In the genomic region with DNA sequence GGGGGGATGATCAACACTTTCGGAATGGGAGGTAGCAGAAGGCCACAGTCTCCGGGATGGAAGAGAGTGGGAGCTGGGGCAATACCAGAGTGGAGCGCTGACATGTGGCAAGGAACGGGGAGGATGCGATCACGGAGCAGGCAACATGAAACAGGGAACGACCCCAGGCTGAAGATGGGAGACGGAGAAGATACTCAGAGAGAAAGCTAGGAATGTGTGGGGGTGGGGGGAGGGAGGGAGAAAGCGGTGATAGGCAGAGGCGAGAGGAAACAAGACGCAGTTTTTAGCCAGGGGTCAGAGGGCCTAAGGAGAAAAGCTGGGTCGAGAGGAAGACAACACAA, we compare ENCODE assay signal across 9 cellular contexts. TPM values are rescaled to one million over a fixed set of nuclear protein-coding genes. Genes with fewer than 3 reads are reported as not detected.
A peak's percentile ranks its signal among the peaks of the same experiment; 100 is the strongest.
DNase-seq lines count a peak whose midpoint lies in the region; ATAC-seq and TF ChIP-seq lines count a peak whose summit lies in the region.
"Had no signal": no experiment of that assay in that cellular context is flagged by ENCODE, and none has a peak within 500 bp of the region (broad histone marks: within the 10 kb centered on the region; RNA-seq: fewer than 3 reads in every experiment).

No MANE protein-coding gene starts in this region.

- peak; percentile 8 for DNase-seq in activated CD4-positive, alpha-beta T cell treated with anti-CD3 and anti-CD28 coated beads for 48 hours
- no peak for DNase-seq in activated CD4-positive, alpha-beta T cell treated with anti-CD3 and anti-CD28 coated beads, Interleukin-2, amount 50 U/mL, for 1 hour
- DNase-seq in HuH-7 (ENCODE audit: low spot score) (peak; percentile 26), MCF 10A (ENCODE audit: unreplicated experiment) (peak; percentile 51), left colon (peak in 1 of 2 donors; percentile 27), upper lobe of left lung (peak in 1 of 2 donors; percentile 30), NOMO-1 treated with dmso at 0.1 percent for 144 hours (lab: John Stamatoyannopoulos, UW; ENCODE audit: unreplicated experiment) (no peak)

- no peak for TF ChIP-seq CTCF in MCF 10A (IDR thresholded peaks at IDR 0.05; ENCODE audit: unreplicated experiment)
- no peak for TF ChIP-seq CTCF in upper lobe of left lung (IDR thresholded peaks at IDR 0.05)

- POLR2A ChIA-PET in MCF 10A (lab: Yijun Ruan, JAX): interaction anchor here (0.6 to 5.1 kb wide), 23 partner anchors 10 to 1966 kb away, joined by 3 to 32 read pairs (median 6); no protein-coding TSS in a partner anchor

- CTCF ChIA-PET in MCF 10A (lab: Yijun Ruan, JAX): interaction anchor here (1.0 to 7.4 kb wide), 8 partner anchors 9 to 284 kb away, joined by 3 to 61 read pairs (median 3); no protein-coding TSS in a partner anchor

- H3K27ac Mint-ChIP-seq in MCF 10A (ENCODE audit: low read depth, unreplicated experiment): no peak overlapping the region

- ATAC-seq in left colon (peak; percentile 26), upper lobe of left lung (ENCODE audit: low FRiP score in 2 of 2) (peak; percentile 6 to 28), HG03108 (IDR thresholded peaks at IDR 0.05; ENCODE audit: unreplicated experiment) (no peak)

- H3K27me3 ChIP-seq in upper lobe of left lung: no peaks in the 10 kb centered on the region

- peaks cover 25 to 35% (median 28%) of the 10 kb centered on the region in 4 donors for H3K4me1 ChIP-seq in upper lobe of left lung

- BruUV-seq in MCF 10A (replicated peaks; lab: Mats Ljungman, UMichigan): no TSS peak

- WGBS in upper lobe of left lung, 2 donors: 0 to 1% methylated on average over 12 of the region's 12 CpGs

- H3K9me3 Mint-ChIP-seq in MCF 10A (ENCODE audit: unreplicated experiment): no peaks in the 10 kb centered on the region
- H3K9me3 Mint-ChIP-seq: central memory CD8-positive, alpha-beta T cell had no signal

- no peak overlapping the region for H3K4me3 Mint-ChIP-seq in MCF 10A (ENCODE audit: unreplicated experiment)
- H3K4me3 Mint-ChIP-seq: central memory CD8-positive, alpha-beta T cell had no signal

- no peak for TF ChIP-seq EP300 in upper lobe of left lung (IDR thresholded peaks at IDR 0.05)

- H3K27ac ChIP-seq in upper lobe of left lung: peak overlapping the region; percentile 88 to 94 (median 93)

- TF ChIP-seq POLR2A in upper lobe of left lung (IDR thresholded peaks at IDR 0.05): no peak

- peaks cover 11% of the 10 kb centered on the region for H3K4me1 Mint-ChIP-seq in MCF 10A (ENCODE audit: insufficient read depth, unreplicated experiment)

- H3K36me3 Mint-ChIP-seq in MCF 10A (ENCODE audit: insufficient read depth, unreplicated experiment): peaks cover 24% of the 10 kb centered on the region

- H3K4me3 ChIP-seq in upper lobe of left lung: peak overlapping the region; percentile 61 to 95 (median 88)

- H3K36me3 ChIP-seq in upper lobe of left lung: peaks cover 0 to 11% (median 7%) of the 10 kb centered on the region in 4 donors

- peaks cover 12% of the 10 kb centered on the region for H3K27me3 Mint-ChIP-seq in MCF 10A (ENCODE audit: insufficient read depth, unreplicated experiment)

- intact Hi-C loops in MCF 10A (cut with micrococcal nuclease) (loop anchor here (2.0 kb wide), 2 partner anchors 53 to 71 kb away; no protein-coding TSS in a partner anchor), left colon (cut with DNase I, micrococcal nuclease) (no loop called here)

- no peaks in the 10 kb centered on the region for H3K9me3 ChIP-seq in upper lobe of left lung

RNA-seq across cellular contexts. Expression of gene RAB3GAP2, which starts 0.6 kb away (rescaled TPM):
- total RNA-seq in MCF 10A (2022) (93.3 and 97.6 TPM in 2 replicates), left colon (10 to 100 TPM; 30.7 to 33.1 TPM), upper lobe of left lung (10 to 100 TPM in 5 of 6 donors, 1 to 10 TPM in 1; 9.1 to 35.8 (median 27.1) TPM)

Comparison
In these comparisons a context has a peak if more than half of its experiments do, and no peak if none do; other contexts are left out.
1. DNase-seq: peak in activated CD4-positive, alpha-beta T cell treated with anti-CD3 and anti-CD28 coated beads for 48 hours (single experiment), HuH-7 (single experiment) and MCF 10A (single experiment); none in activated CD4-positive, alpha-beta T cell treated with anti-CD3 and anti-CD28 coated beads, Interleukin-2, amount 50 U/mL, for 1 hour (single experiment) and NOMO-1 treated with dmso at 0.1 percent for 144 hours (single experiment).